In the genomic region with DNA sequence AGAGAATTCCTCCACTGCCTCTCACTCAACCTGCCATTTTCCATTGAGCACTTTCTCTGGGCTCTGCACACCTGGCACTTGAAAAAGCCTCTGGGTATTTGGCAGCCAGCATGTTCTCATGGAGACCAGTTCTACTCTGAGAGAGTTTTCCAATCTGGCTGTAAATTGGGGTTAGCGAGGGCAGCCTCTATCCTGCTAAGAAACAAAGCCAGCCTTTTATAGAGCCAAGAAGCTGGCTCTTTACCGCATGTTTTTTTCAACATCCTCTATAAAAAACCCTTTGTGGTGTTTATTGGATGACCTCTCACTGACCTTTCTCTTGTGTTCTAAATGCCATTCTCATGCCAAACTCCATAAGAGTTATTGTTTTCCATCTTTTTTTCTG, we compare ENCODE assay signal across 8 cellular contexts. TPM values are rescaled to one million over a fixed set of nuclear protein-coding genes. Genes with fewer than 3 reads are reported as not detected.
DNase-seq lines count a peak whose midpoint lies in the region; ATAC-seq lines count a peak whose summit lies in the region.

No MANE protein-coding gene starts in this region.

- H3K4me3 ChIP-seq in BLaER1 treated with 17β-estradiol and CSF1 and Interleukin-3, amounts not matched to agents 10 nM and 100 nM: no peak overlapping the region
- H3K4me3 ChIP-seq in ectodermal cell (ENCODE audit: insufficient read depth, low read depth, low read length): no peak overlapping the region
- H3K4me3 ChIP-seq in mesodermal cell (ENCODE audit: extremely low read depth, insufficient read depth, low read length, poor library complexity, severe bottlenecking): no peak overlapping the region

- H3K9me3 ChIP-seq in BLaER1 treated with 17β-estradiol and CSF1 and Interleukin-3, amounts not matched to agents 10 nM and 100 nM (replicated peaks in 1 of 11): peaks cover 9 to 34% (median 23%) of the 10 kb centered on the region in 11 experiments; a peak in 20 of 22 replicates
- no peaks in the 10 kb centered on the region for H3K9me3 ChIP-seq in ectodermal cell (ENCODE audit: control insufficient read depth, low read length)
- H3K9me3 ChIP-seq in mesodermal cell (ENCODE audit: control insufficient read depth, low read length): peaks cover 7% of the 10 kb centered on the region

- no peaks in the 10 kb centered on the region for H4K20me1 ChIP-seq in BLaER1 treated with 17β-estradiol and CSF1 and Interleukin-3, amounts not matched to agents 10 nM and 100 nM

- no peak overlapping the region for H3K9ac ChIP-seq in BLaER1 treated with 17β-estradiol and CSF1 and Interleukin-3, amounts not matched to agents 10 nM and 100 nM

- H3K4me1 ChIP-seq in BLaER1 treated with 17β-estradiol and CSF1 and Interleukin-3, amounts not matched to agents 10 nM and 100 nM: peaks cover 33 to 55% (median 40%) of the 10 kb centered on the region in 10 experiments
- peaks cover 4% of the 10 kb centered on the region for H3K4me1 ChIP-seq in ectodermal cell (ENCODE audit: control insufficient read depth, insufficient read depth, low read length)
- H3K4me1 ChIP-seq in mesodermal cell (ENCODE audit: control insufficient read depth, insufficient read depth, low read length, poor library complexity, severe bottlenecking): no peaks in the 10 kb centered on the region

- no peak for ATAC-seq in HG03378 (IDR thresholded peaks at IDR 0.05; ENCODE audit: unreplicated experiment)

- no peaks in the 10 kb centered on the region for H3K36me3 ChIP-seq in BLaER1 treated with 17β-estradiol and CSF1 and Interleukin-3, amounts not matched to agents 10 nM and 100 nM
- H3K36me3 ChIP-seq in ectodermal cell (ENCODE audit: control insufficient read depth, insufficient read depth, low read length) (no peaks in the 10 kb centered on the region), mesodermal cell (ENCODE audit: control insufficient read depth, insufficient read depth, low read length) (no peaks in the 10 kb centered on the region)

- H3K4me2 ChIP-seq in BLaER1 treated with 17β-estradiol and CSF1 and Interleukin-3, amounts not matched to agents 10 nM and 100 nM: peak overlapping the region in 8 of 11 experiments; percentile 12 to 60 (median 45); a peak in 13 of 22 replicates

- peak; percentile 78 for DNase-seq in MV-4-11 (lab: John Stamatoyannopoulos, UW)
- DNase-seq in T-helper 1 cell: no peak
- DNase-seq in GM19238 (ENCODE audit: insufficient read length, low spot score): no peak
- no peak for DNase-seq in GM03348 (ENCODE audit: low spot score)

- no peak overlapping the region for H3K27ac ChIP-seq in BLaER1 treated with 17β-estradiol and CSF1 and Interleukin-3, amounts not matched to agents 10 nM and 100 nM
- peak overlapping the region; percentile 11 for H3K27ac ChIP-seq in ectodermal cell (ENCODE audit: insufficient read depth, low read depth, low read length, poor library complexity, severe bottlenecking)
- H3K27ac ChIP-seq in mesodermal cell (ENCODE audit: low read depth, low read length, severe bottlenecking): peak overlapping the region; percentile 20

- WGBS in ectodermal cell, 2 experiments: 30 to 40% methylated on average over 2 of the region's 2 CpGs
- no CpG with 5 or more reads among the region's 2 CpGs for WGBS in mesodermal cell (ENCODE audit: insufficient coverage in 2 of 2), 2 experiments

- H3K27me3 ChIP-seq in BLaER1 treated with 17β-estradiol and CSF1 and Interleukin-3, amounts not matched to agents 10 nM and 100 nM: no peaks in the 10 kb centered on the region
- no peaks in the 10 kb centered on the region for H3K27me3 ChIP-seq in ectodermal cell (ENCODE audit: control insufficient read depth, insufficient read depth, low read length, poor library complexity, severe bottlenecking)

RNA-seq across cellular contexts. Expression of a gene that starts 52.6 kb away (rescaled TPM):
- 35.0 TPM for polyA plus RNA-seq in ectodermal cell (2013, experiment 1 of 4)
- polyA plus RNA-seq in ectodermal cell (2013, experiment 2 of 4): 36.4 TPM
- polyA plus RNA-seq in ectodermal cell (2013, experiment 3 of 4): 30.6 TPM
- polyA plus RNA-seq in ectodermal cell (2013, experiment 4 of 4): 32.6 TPM
- 15.6 TPM for polyA plus RNA-seq in mesodermal cell (2013, experiment 1 of 2)
- 13.9 TPM for polyA plus RNA-seq in mesodermal cell (2013, experiment 2 of 2)

Comparison
In these comparisons a context has a peak if more than half of its experiments do, and no peak if none do; other contexts are left out.
1. H3K27ac ChIP-seq: peak in ectodermal cell (single experiment) and mesodermal cell (single experiment); none in BLaER1 treated with 17β-estradiol and CSF1 and Interleukin-3, amounts not matched to agents 10 nM and 100 nM (0 of 11).